Comparison of ENCODE assay signal across 22 cellular contexts in the genomic region with DNA sequence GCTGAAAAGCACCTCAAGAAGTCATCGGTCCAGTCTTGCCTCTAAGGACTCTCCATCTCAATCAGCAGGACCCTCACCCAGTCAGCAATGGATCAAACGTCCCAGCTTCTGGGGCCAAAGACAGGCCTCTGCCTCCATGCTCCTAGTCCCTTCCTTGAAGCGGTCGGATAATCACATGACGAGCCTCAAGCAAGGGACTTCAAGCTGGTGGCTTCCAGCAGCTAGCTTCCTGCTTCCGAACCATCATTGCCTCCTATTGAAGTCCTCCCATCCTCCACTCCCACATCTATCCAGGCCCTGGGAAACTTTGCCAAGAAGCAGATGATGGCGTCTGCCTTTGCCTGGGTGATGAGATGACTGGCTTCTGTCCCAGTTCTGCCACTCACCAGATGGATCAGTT.
DNase-seq lines count a peak whose midpoint lies in the region; ATAC-seq and TF ChIP-seq lines count a peak whose summit lies in the region.
"Had no signal": no experiment of that assay in that cellular context is flagged by ENCODE, and none has a peak within 500 bp of the region (broad histone marks: within the 10 kb centered on the region; RNA-seq: fewer than 3 reads in every experiment).

No MANE protein-coding gene starts in this region.

- H3K4me3 ChIP-seq in SK-N-SH (ENCODE audit: low read depth in 2 of 2, low read length in 1 of 2) (no peak overlapping the region), esophagus muscularis mucosa (no peak overlapping the region), spleen (no peak overlapping the region), upper lobe of left lung (no peak overlapping the region)
- H3K4me3 ChIP-seq: A549, GM23248 had no signal

- TF ChIP-seq EP300 in SK-N-SH (IDR thresholded peaks at IDR 0.05; ENCODE audit: borderline replicate concordance in 1 of 2, low read depth in 1 of 2, low read length in 1 of 2) = no peak
- TF ChIP-seq EP300 in esophagus muscularis mucosa (IDR thresholded peaks at IDR 0.05) = no peak
- no peak for TF ChIP-seq EP300 in upper lobe of left lung (IDR thresholded peaks at IDR 0.05)

- H3K9me2 ChIP-seq in SK-N-SH = no peaks in the 10 kb centered on the region

- CTCF ChIA-PET in SK-N-SH (lab: Yijun Ruan, JAX) = interaction anchor here (0.6 kb wide), 1 partner anchor 35 kb away, joined by 3 read pairs; no protein-coding TSS in a partner anchor

- ATAC-seq in SK-N-SH treated with all-trans-retinoic acid at 6 μM for 48 hours (no peak), upper lobe of left lung (ENCODE audit: low FRiP score in 2 of 2) (no peak)
- ATAC-seq: A549, Panc1 had no signal

- no peak for TF ChIP-seq CTCF in SK-N-SH (IDR thresholded peaks at IDR 0.05)
- TF ChIP-seq CTCF in esophagus muscularis mucosa (IDR thresholded peaks at IDR 0.05) = no peak
- TF ChIP-seq CTCF in spleen (IDR thresholded peaks at IDR 0.05 in 8 of 11, conservative IDR thresholded peaks at IDR 0.05 in 3 of 11) = no peak
- TF ChIP-seq CTCF in upper lobe of left lung (IDR thresholded peaks at IDR 0.05) = no peak

- TF ChIP-seq RAD21 in SK-N-SH (IDR thresholded peaks at IDR 0.05; ENCODE audit: low read length) = no peak

- H3K27me3 ChIP-seq in SK-N-SH (ENCODE audit: insufficient read depth) (no peaks in the 10 kb centered on the region), esophagus muscularis mucosa (no peaks in the 10 kb centered on the region), spleen (replicated peaks in 1 of 7) (peaks cover 0 to 8% (median 0%) of the 10 kb centered on the region in 7 donors), upper lobe of left lung (no peaks in the 10 kb centered on the region)

- TF ChIP-seq POLR2A in esophagus muscularis mucosa (IDR thresholded peaks at IDR 0.05; ENCODE audit: low read depth) (no peak), spleen (IDR thresholded peaks at IDR 0.05) (no peak), upper lobe of left lung (IDR thresholded peaks at IDR 0.05) (no peak)

- H4K20me1 ChIP-seq in SK-N-SH (ENCODE audit: insufficient read depth) = no peaks in the 10 kb centered on the region

- no peaks in the 10 kb centered on the region for H3K79me2 ChIP-seq in SK-N-SH (ENCODE audit: insufficient read depth)

- H3K27ac ChIP-seq in SK-N-SH (ENCODE audit: low read depth in 2 of 2, low read length in 1 of 2) (no peak overlapping the region), esophagus muscularis mucosa (replicated peaks in 1 of 4) (no peak overlapping the region), spleen (no peak overlapping the region), upper lobe of left lung (no peak overlapping the region)
- H3K27ac ChIP-seq: A549, GM23248 had no signal

- H3K4me1 ChIP-seq in SK-N-SH (ENCODE audit: control insufficient read depth in 1 of 2, insufficient read depth in 2 of 2, low read depth in 1 of 2, low read length in 1 of 2) (no peaks in the 10 kb centered on the region), esophagus muscularis mucosa (no peaks in the 10 kb centered on the region), spleen (no peaks in the 10 kb centered on the region), upper lobe of left lung (no peaks in the 10 kb centered on the region)
- H3K4me1 ChIP-seq: A549 had no signal

- no peaks in the 10 kb centered on the region for H3F3A ChIP-seq in SK-N-SH (replicated peaks; ENCODE audit: insufficient read depth)

- H3K4me2 ChIP-seq in SK-N-SH = no peak overlapping the region
- H3K4me2 ChIP-seq: A549 had no signal

- WGBS in SK-N-SH (ENCODE audit: low lambda C conversion rate) = 22% methylated on average over 4 of the region's 7 CpGs
- WGBS in esophagus muscularis mucosa = 92% methylated on average over 7 of the region's 7 CpGs
- WGBS in spleen, 5 donors = 77 to 96% (median 91%) methylated on average over 4 to 7 of the region's 7 CpGs
- 79% methylated on average over 7 of the region's 7 CpGs; no CpG with 5 or more reads in 1 of the 2 donors for WGBS in upper lobe of left lung, 2 donors

- H3K9me3 ChIP-seq in SK-N-SH (no peaks in the 10 kb centered on the region), esophagus muscularis mucosa (no peaks in the 10 kb centered on the region), spleen (no peaks in the 10 kb centered on the region), upper lobe of left lung (no peaks in the 10 kb centered on the region)
- H3K9me3 ChIP-seq: A549 had no signal

- no peak overlapping the region for H3K9ac ChIP-seq in SK-N-SH
- H3K9ac ChIP-seq: GM23248 had no signal

- H3K36me3 ChIP-seq in SK-N-SH (replicated peaks in 1 of 2; ENCODE audit: control insufficient read depth in 1 of 2, insufficient read depth in 2 of 2, low read length in 1 of 2) (no peaks in the 10 kb centered on the region), esophagus muscularis mucosa (no peaks in the 10 kb centered on the region), spleen (no peaks in the 10 kb centered on the region), upper lobe of left lung (no peaks in the 10 kb centered on the region)

- no peak overlapping the region for H2AFZ ChIP-seq in SK-N-SH (ENCODE audit: low read depth)
- H2AFZ ChIP-seq: GM23248 had no signal

- intact Hi-C loops in esophagus muscularis mucosa (cut with DNase I) (no loop called here), spleen (cut with DNase I; ENCODE audit: low total_unique reads) (no loop called here)

- POLR2A ChIA-PET in SK-N-SH (lab: Yijun Ruan, JAX) = no interaction called here

- DNase-seq in SK-N-SH = no peak
- peak; percentile 22 for DNase-seq in NCI-H1694 (lab: John Stamatoyannopoulos, UW)
- peak; percentile 37 for DNase-seq in esophagus muscularis mucosa (ENCODE audit: extremely low spot score)
- DNase-seq in spleen = peak; percentile 15
- DNase-seq in DMS79 treated with DMSO at 0.1 percent for 48 hours (lab: John Stamatoyannopoulos, UW) = no peak
- DNase-seq in upper lobe of left lung = no peak
- no peak for DNase-seq in COLO829 (ENCODE audit: low spot score)
- DNase-seq: CD4-positive, CD25-positive, alpha-beta regulatory T cell; COR-L47; GM23248; H9; HFFc6; KBM-7; NCI-H1092 treated with DMSO at 0.1 percent for 48 hours; NCI-H1436 treated with DMSO at 0.1 percent for 48 hours; NCI-H2081 treated with DMSO at 0.1 percent for 48 hours; NCI-H510A; NK-92 treated with Interleukin-12 subunit alpha and Interleukin-12 subunit beta, amount 100 ng/mL, for 24 hours; SIG-M5 had no signal

TF ChIP-seq in SK-N-SH, 30 proteins besides CTCF, POLR2A, EP300 and RAD21:
- 0 out of 2 replicates have a peak, but pooled peaks have one; percentile 9 for TF ChIP-seq NFIC (IDR thresholded peaks at IDR 0.05; ENCODE audit: borderline replicate concordance)
- no peak for TF ChIP-seq RCOR1 (IDR thresholded peaks at IDR 0.05; ENCODE audit: low read length)

TF ChIP-seq in SK-N-SH treated with all-trans-retinoic acid at 6 μM for 48 hours, 23 proteins besides CTCF, POLR2A, EP300 and RAD21:
- TF ChIP-seq, protein P1, sequence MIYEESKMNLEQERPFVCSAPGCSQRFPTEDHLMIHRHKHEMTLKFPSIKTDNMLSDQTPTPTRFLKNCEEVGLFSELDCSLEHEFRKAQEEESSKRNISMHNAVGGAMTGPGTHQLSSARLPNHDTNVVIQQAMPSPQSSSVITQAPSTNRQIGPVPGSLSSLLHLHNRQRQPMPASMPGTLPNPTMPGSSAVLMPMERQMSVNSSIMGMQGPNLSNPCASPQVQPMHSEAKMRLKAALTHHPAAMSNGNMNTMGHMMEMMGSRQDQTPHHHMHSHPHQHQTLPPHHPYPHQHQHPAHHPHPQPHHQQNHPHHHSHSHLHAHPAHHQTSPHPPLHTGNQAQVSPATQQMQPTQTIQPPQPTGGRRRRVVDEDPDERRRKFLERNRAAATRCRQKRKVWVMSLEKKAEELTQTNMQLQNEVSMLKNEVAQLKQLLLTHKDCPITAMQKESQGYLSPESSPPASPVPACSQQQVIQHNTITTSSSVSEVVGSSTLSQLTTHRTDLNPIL (CRISPR knock-in tag; IDR thresholded peaks at IDR 0.05; ENCODE audit: low read depth) = no peak
- no peak for TF ChIP-seq TCF4 (CRISPR knock-in tag; IDR thresholded peaks at IDR 0.05; ENCODE audit: borderline replicate concordance)
- no peak for TF ChIP-seq GLIS3 (CRISPR knock-in tag; IDR thresholded peaks at IDR 0.05)

Comparison
In these comparisons a context has a peak if more than half of its experiments do, and no peak if none do; other contexts are left out.
1. DNase-seq: peak in NCI-H1694 (single experiment), esophagus muscularis mucosa (single experiment) and spleen (single experiment); none in SK-N-SH (single experiment), DMS79 treated with DMSO at 0.1 percent for 48 hours (single experiment), upper lobe of left lung (0 of 2) and COLO829 (single experiment).